13 cellular contexts compared by ENCODE assay signal in genomic region chr9:89177021-89177400, GRCh38. TPM values are rescaled to one million over a fixed set of nuclear protein-coding genes. Genes with fewer than 3 reads are reported as not detected.
DNase-seq lines count a peak whose midpoint lies in the region; ATAC-seq and TF ChIP-seq lines count a peak whose summit lies in the region.
"Had no signal": no experiment of that assay in that cellular context is flagged by ENCODE, and none has a peak within 500 bp of the region (broad histone marks: within the 10 kb centered on the region; RNA-seq: fewer than 3 reads in every experiment).

No MANE protein-coding gene starts in this region.

- TF ChIP-seq CTCF in WI38 (IDR thresholded peaks at IDR 0.05; ENCODE audit: low read depth, low read length), result no peak
- TF ChIP-seq CTCF in glutamatergic neuron (IDR thresholded peaks at IDR 0.05; ENCODE audit: partially characterized antibody, unreplicated experiment), result no peak
- no peak for TF ChIP-seq CTCF in ovary (IDR thresholded peaks at IDR 0.05)
- TF ChIP-seq CTCF in omental fat pad (IDR thresholded peaks at IDR 0.05), result no peak

- H3K27me3 Mint-ChIP-seq in glutamatergic neuron (ENCODE audit: unreplicated experiment), result peaks cover 9% of the 10 kb centered on the region

- WGBS in GM23248 (ENCODE audit: low coverage in 1 of 2, low lambda C conversion rate in 2 of 2, missing lambda C conversion rate in 2 of 2), 2 experiments, result 9 to 12% methylated on average over 8 of the region's 8 CpGs
- WGBS in ovary, 3 donors, result 16 to 33% (median 18%) methylated on average over 8 of the region's 8 CpGs

- H3K9me2 ChIP-seq in GM23248 (ENCODE audit: insufficient read depth), result no peaks in the 10 kb centered on the region

- in situ Hi-C loops in GM23248 (cut with MboI), result no loop called here

- H3K27ac ChIP-seq in GM23248, result no peak overlapping the region
- H3K27ac ChIP-seq in rectal smooth muscle tissue (ENCODE audit: low read depth, low read length), result no peak overlapping the region
- H3K27ac ChIP-seq in ovary, result no peak overlapping the region
- H3K27ac ChIP-seq: cardiac muscle cell had no signal

- H4K20me1 ChIP-seq in GM23248 (ENCODE audit: insufficient read depth), result no peaks in the 10 kb centered on the region

- H3K4me1 ChIP-seq in GM23248 (ENCODE audit: insufficient read depth) (peaks cover 17% of the 10 kb centered on the region), rectal smooth muscle tissue (ENCODE audit: control insufficient read depth, insufficient read depth, low read length) (peaks cover 14% of the 10 kb centered on the region), ovary (ENCODE audit: insufficient read depth) (peaks cover 4% of the 10 kb centered on the region)

- peaks cover 24% of the 10 kb centered on the region for H3K4me1 Mint-ChIP-seq in glutamatergic neuron (ENCODE audit: low read depth, unreplicated experiment)

- intact Hi-C loops in ovary (cut with DNase I), result no loop called here

- peaks cover 15% of the 10 kb centered on the region for H3F3A ChIP-seq in GM23248 (ENCODE audit: insufficient read depth)

- H3K4me3 Mint-ChIP-seq in glutamatergic neuron (ENCODE audit: unreplicated experiment), result peak overlapping the region; percentile 73
- H3K4me3 Mint-ChIP-seq: stimulated activated effector memory CD8-positive, alpha-beta T cell treated with anti-CD3 and anti-CD28 coated beads, Interleukin-12 subunit alpha, Interleukin-12 subunit beta, amount 100 ng/mL, for 72 hours had no signal

- H2AFZ ChIP-seq in GM23248, result peak overlapping the region; percentile 69

- peak; percentile 45 for DNase-seq in GM23248
- DNase-seq in glutamatergic neuron, result no peak
- no peak for DNase-seq in ovary
- DNase-seq in NCI-H1930 (lab: John Stamatoyannopoulos, UW), result no peak
- no peak for DNase-seq in omental fat pad (ENCODE audit: low spot score)
- DNase-seq: DMS79 treated with DMSO at 0.1 percent for 48 hours, NCI-H2107 had no signal

- no peaks in the 10 kb centered on the region for H3K79me2 ChIP-seq in GM23248 (ENCODE audit: insufficient read depth)

- H3K36me3 ChIP-seq in GM23248 (ENCODE audit: low read depth), result no peaks in the 10 kb centered on the region
- H3K36me3 ChIP-seq in rectal smooth muscle tissue (ENCODE audit: control insufficient read depth, insufficient read depth, low read length), result no peaks in the 10 kb centered on the region
- no peaks in the 10 kb centered on the region for H3K36me3 ChIP-seq in ovary
- H3K36me3 ChIP-seq: cardiac muscle cell had no signal

- no peak for ATAC-seq in omental fat pad (ENCODE audit: low FRiP score)
- no peak for ATAC-seq in GM18520 (IDR thresholded peaks at IDR 0.05; ENCODE audit: unreplicated experiment)
- ATAC-seq: stimulated activated effector memory CD8-positive, alpha-beta T cell treated with anti-CD3 and anti-CD28 coated beads, Interleukin-12 subunit alpha, Interleukin-12 subunit beta, amount 100 ng/mL, for 72 hours had no signal

- 0 out of 2 replicates have a peak, but pooled peaks cover 5% of the 10 kb centered on the region for H3K27me3 ChIP-seq in GM23248 (replicated peaks; ENCODE audit: insufficient read depth)
- peaks cover 13% of the 10 kb centered on the region for H3K27me3 ChIP-seq in rectal smooth muscle tissue (ENCODE audit: control insufficient read depth, insufficient read depth, low read length)
- H3K27me3 ChIP-seq in ovary, result no peaks in the 10 kb centered on the region

- peaks cover 5% of the 10 kb centered on the region for H3K9me3 Mint-ChIP-seq in glutamatergic neuron (ENCODE audit: unreplicated experiment)
- H3K9me3 Mint-ChIP-seq: stimulated activated effector memory CD8-positive, alpha-beta T cell treated with anti-CD3 and anti-CD28 coated beads, Interleukin-12 subunit alpha, Interleukin-12 subunit beta, amount 100 ng/mL, for 72 hours had no signal

- H3K9ac ChIP-seq in GM23248, result peak overlapping the region; percentile 13; the same call in 1 of the 2 replicates
- no peak overlapping the region for H3K9ac ChIP-seq in rectal smooth muscle tissue (ENCODE audit: low read length)

- no peaks in the 10 kb centered on the region for H3K36me3 Mint-ChIP-seq in glutamatergic neuron (ENCODE audit: unreplicated experiment)
- H3K36me3 Mint-ChIP-seq: stimulated activated effector memory CD8-positive, alpha-beta T cell treated with anti-CD3 and anti-CD28 coated beads, Interleukin-12 subunit alpha, Interleukin-12 subunit beta, amount 100 ng/mL, for 72 hours had no signal

- TF ChIP-seq POLR2A in ovary (IDR thresholded peaks at IDR 0.05), result no peak

- no peak overlapping the region for H3K27ac Mint-ChIP-seq in glutamatergic neuron (ENCODE audit: unreplicated experiment)
- H3K27ac Mint-ChIP-seq: stimulated activated effector memory CD8-positive, alpha-beta T cell treated with anti-CD3 and anti-CD28 coated beads, Interleukin-12 subunit alpha, Interleukin-12 subunit beta, amount 100 ng/mL, for 72 hours had no signal

- H3K4me2 ChIP-seq in GM23248 (ENCODE audit: unreplicated experiment), result peak overlapping the region; percentile 83

- peak overlapping the region; percentile 68 for H3K4me3 ChIP-seq in GM23248
- H3K4me3 ChIP-seq in WI38 (ENCODE audit: low read depth, low read length), result peak overlapping the region; percentile 76
- H3K4me3 ChIP-seq in rectal smooth muscle tissue (ENCODE audit: low read length), result peak overlapping the region; percentile 45
- H3K4me3 ChIP-seq in ovary, result no peak overlapping the region

- TF ChIP-seq EP300 in ovary (IDR thresholded peaks at IDR 0.05), result no peak

- H3K9me3 ChIP-seq in GM23248 (ENCODE audit: low read depth) (no peaks in the 10 kb centered on the region), ovary (peaks cover 0 to 4% of the 10 kb centered on the region in 2 donors)

RNA-seq across cellular contexts. Expression of gene SHC3, which starts 1.6 kb away (rescaled TPM):
- 0.54 and 0.63 TPM in 2 replicates for total RNA-seq in GM23248 (2014; rRNA removed; shearing (Covaris generic))
- polyA plus RNA-seq in GM23248 (2016; fragmentation: Nextera tagmentation; extraction: Ambion mirVana) (0.20 and 0.30 TPM in 2 replicates), ovary (under 1 TPM; 0.05 to 1.00 TPM)
- total RNA-seq in glutamatergic neuron (ENCODE audit: unreplicated experiment) (0.83 TPM), ovary (1 to 10 TPM in 1 of 7 donors, under 1 TPM in 6; 0.12 to 1.0 (median 0.46) TPM), omental fat pad (1 to 10 TPM; 1.1 to 7.4 (median 3.1) TPM)
- total RNA-seq: activated CD8-positive, alpha-beta memory T cell treated with anti-CD3 and anti-CD28 coated beads for 36 hours had no signal
